In the genomic region with DNA sequence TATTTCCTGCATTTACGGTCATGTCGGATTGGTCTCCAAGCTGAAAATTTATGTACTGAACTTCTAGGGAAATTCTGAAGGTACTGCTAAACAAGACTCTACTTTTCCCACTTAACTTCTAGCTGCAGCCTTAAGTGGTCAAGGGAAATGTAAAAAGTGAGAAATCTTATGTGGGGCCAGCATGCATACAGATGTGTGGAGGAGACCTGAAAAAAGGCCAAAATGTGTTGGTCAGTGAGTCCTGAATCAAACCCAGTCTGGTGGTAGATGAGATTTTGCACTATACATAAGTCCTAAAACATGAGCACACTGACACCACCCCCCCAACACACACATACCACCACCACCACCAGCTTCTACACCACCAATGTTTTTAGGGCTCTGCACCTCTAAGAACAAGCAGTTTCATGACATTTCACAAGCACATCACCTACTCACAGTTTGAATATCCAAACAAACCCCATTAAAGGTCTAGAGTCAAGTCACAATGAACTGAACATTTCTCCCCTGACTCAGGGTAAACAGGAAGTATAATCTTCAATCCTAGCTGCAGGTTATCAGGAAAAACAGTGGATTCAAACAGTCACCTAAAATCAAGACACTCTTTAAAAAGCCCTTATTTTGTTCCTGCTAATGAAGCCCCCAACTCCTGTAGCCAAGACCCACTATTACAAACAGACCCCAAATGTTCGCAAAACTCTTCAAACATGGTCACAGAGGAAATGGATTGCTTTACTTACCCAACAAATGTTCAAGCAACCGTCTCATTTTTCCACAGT, we compare ENCODE assay signal across 8 cellular contexts. TPM values are rescaled to one million over a fixed set of nuclear protein-coding genes. Genes with fewer than 3 reads are reported as not detected.
DNase-seq lines count a peak whose midpoint lies in the region; ATAC-seq, FAIRE-seq and TF ChIP-seq lines count a peak whose summit lies in the region.

No MANE protein-coding gene starts in this region.

- WGBS in esophagus squamous epithelium, 2 donors = 29 to 44% methylated on average over 4 of the region's 4 CpGs
- WGBS in small intestine, 3 donors = 30 to 38% (median 36%) methylated on average over 4 of the region's 4 CpGs

- ATAC-seq in GM18909 (IDR thresholded peaks at IDR 0.05; ENCODE audit: poor library complexity, unreplicated experiment) = no peak
- no peak for ATAC-seq in HG02852 (IDR thresholded peaks at IDR 0.05; ENCODE audit: unreplicated experiment)

- in situ Hi-C loops in KBM-7 (cut with MboI; ENCODE audit: low pct_unique_long_range_greater_than_20kb, low sequenced_read_pairs) = no loop called here

- DNase-seq in NCI-H1092 treated with DMSO at 0.1 percent for 48 hours (lab: John Stamatoyannopoulos, UW) (peak; percentile 19), NCI-H1092 (lab: John Stamatoyannopoulos, UW) (no peak), SK-N-MC (ENCODE audit: low read depth, low spot score) (no peak), esophagus squamous epithelium (lab: John Stamatoyannopoulos, UW) (no peak), small intestine (no peak), KBM-7 (no peak)

- H3K4me1 ChIP-seq in esophagus squamous epithelium = peaks cover 79 to 100% (median 81%) of the 10 kb centered on the region in 3 donors
- H3K4me1 ChIP-seq in small intestine (ENCODE audit: control insufficient read depth in 2 of 2, insufficient read depth in 1 of 2, low read depth in 1 of 2, low read length in 1 of 2) = peaks cover 13 to 61% of the 10 kb centered on the region in 2 donors

- intact Hi-C loops in esophagus squamous epithelium (cut with DNase I) = loop anchor here (5.0 kb wide), 1 partner anchor 38 kb away; no protein-coding TSS in a partner anchor

- H3K27ac ChIP-seq in SK-N-MC (peak overlapping the region; percentile 93), esophagus squamous epithelium (peak overlapping the region; percentile 97 to 100 (median 100)), small intestine (ENCODE audit: low read depth in 1 of 2, low read length in 1 of 2) (peak overlapping the region; percentile 84 to 98)

- H3K36me3 ChIP-seq in SK-N-MC (ENCODE audit: insufficient read depth, low read length) = peaks cover 7% of the 10 kb centered on the region
- no peaks in the 10 kb centered on the region for H3K36me3 ChIP-seq in esophagus squamous epithelium
- no peaks in the 10 kb centered on the region for H3K36me3 ChIP-seq in small intestine (ENCODE audit: control insufficient read depth in 2 of 2, insufficient read depth in 2 of 2, low read length in 2 of 2)

- TF ChIP-seq CTCF in esophagus squamous epithelium (IDR thresholded peaks at IDR 0.05) = no peak

- no peak for TF ChIP-seq POLR2A in esophagus squamous epithelium (IDR thresholded peaks at IDR 0.05)

- H3K9me3 ChIP-seq in SK-N-MC (ENCODE audit: low read depth, low read length) (no peaks in the 10 kb centered on the region), esophagus squamous epithelium (no peaks in the 10 kb centered on the region), small intestine (ENCODE audit: control insufficient read depth, low read depth) (no peaks in the 10 kb centered on the region)

- H3K4me3 ChIP-seq in SK-N-MC (peak overlapping the region; percentile 81), esophagus squamous epithelium (peak overlapping the region in 3 of 4 donors; percentile 26 to 49 (median 27)), small intestine (ENCODE audit: low read depth in 1 of 2, low read length in 2 of 2) (peak overlapping the region; percentile 18 to 33)

- peak overlapping the region; percentile 86 for H3K9ac ChIP-seq in SK-N-MC (ENCODE audit: insufficient read length)

- H3K27me3 ChIP-seq in esophagus squamous epithelium (no peaks in the 10 kb centered on the region), small intestine (ENCODE audit: control insufficient read depth in 2 of 2, insufficient read depth in 2 of 2, low read length in 2 of 2) (no peaks in the 10 kb centered on the region)

- no peak for FAIRE-seq in small intestine (lab: Jason Lieb, UNC)

RNA-seq across cellular contexts. Expression of a gene that starts 1.6 kb away (rescaled TPM):
- total RNA-seq in esophagus squamous epithelium = 10 to 100 TPM; 21.5 to 26.3 (median 24.3) TPM
- 10 to 100 TPM in 2 of 3 donors, 1 to 10 TPM in 1; 9.2 to 19.9 (median 12.8) TPM for polyA plus RNA-seq in small intestine

Comparison
In these comparisons a context has a peak if more than half of its experiments do, and no peak if none do; other contexts are left out.
1. H3K4me3 ChIP-seq: peak in every context shown above with its lines; median percentile 81 in SK-N-MC; 27 in esophagus squamous epithelium; 26 in small intestine.